In genomic region chr12:105053116-105053572, GRCh38 we compare ENCODE assay signal across 8 cellular contexts. TPM values are rescaled to one million over a fixed set of nuclear protein-coding genes. Genes with fewer than 3 reads are reported as not detected.
DNase-seq lines count a peak whose midpoint lies in the region; ATAC-seq and TF ChIP-seq lines count a peak whose summit lies in the region.

No MANE protein-coding gene starts in this region.

- H3K4me1 Mint-ChIP-seq in activated T-cell treated with anti-CD3 and anti-CD28 coated beads, Interleukin-2, amount 50 U/mL, for 72 hours (ENCODE audit: low read depth): no peaks in the 10 kb centered on the region

- peaks cover 10 to 15% of the 10 kb centered on the region in 2 donors for H3K36me3 Mint-ChIP-seq in activated T-cell treated with anti-CD3 and anti-CD28 coated beads, Interleukin-2, amount 50 U/mL, for 72 hours (ENCODE audit: insufficient read depth in 2 of 2)

- peaks cover 18% of the 10 kb centered on the region for H3K27me3 Mint-ChIP-seq in activated T-cell treated with anti-CD3 and anti-CD28 coated beads, Interleukin-2, amount 50 U/mL, for 72 hours (ENCODE audit: low read depth)

- ATAC-seq in GM19035 (IDR thresholded peaks at IDR 0.05; ENCODE audit: unreplicated experiment): peak; percentile 64
- peak; percentile 76 to 89 for ATAC-seq in activated T-cell treated with anti-CD3 and anti-CD28 coated beads, Interleukin-2, amount 50 U/mL, for 72 hours (replicated peaks in 1 of 2)

- peaks cover 8 to 15% of the 10 kb centered on the region in 2 donors for H3K9me3 Mint-ChIP-seq in activated T-cell treated with anti-CD3 and anti-CD28 coated beads, Interleukin-2, amount 50 U/mL, for 72 hours

- H3K4me3 Mint-ChIP-seq in activated T-cell treated with anti-CD3 and anti-CD28 coated beads, Interleukin-2, amount 50 U/mL, for 72 hours: no peak overlapping the region

- no peak overlapping the region for H3K4me3 ChIP-seq in fibroblast of the aortic adventitia (ENCODE audit: low read depth, low read length)

- peak; percentile 87 for TF ChIP-seq CTCF in fibroblast of the aortic adventitia (IDR thresholded peaks at IDR 0.05; ENCODE audit: insufficient read depth, low read length)

- peak; percentile 60 for DNase-seq in AG08395 (ENCODE audit: low spot score)
- peak; percentile 84 for DNase-seq in LoVo (ENCODE audit: low spot score)
- peak; percentile 73 for DNase-seq in RPMI8226
- peak; percentile 68 to 76 for DNase-seq in activated T-cell treated with anti-CD3 and anti-CD28 coated beads, Interleukin-2, amount 50 U/mL, for 72 hours
- peak; percentile 86 for DNase-seq in fibroblast of the aortic adventitia (ENCODE audit: low read depth)
- DNase-seq in non-pigmented ciliary epithelial cell (ENCODE audit: low read depth): peak; percentile 24
- peak; percentile 96 for DNase-seq in superior temporal gyrus (ENCODE audit: extremely low spot score)

- H3K27ac Mint-ChIP-seq in activated T-cell treated with anti-CD3 and anti-CD28 coated beads, Interleukin-2, amount 50 U/mL, for 72 hours: no peak overlapping the region

RNA-seq across cellular contexts. Expression of gene ALDH1L2, which starts 31.1 kb away (rescaled TPM):
- total RNA-seq in activated T-cell treated with anti-CD3 and anti-CD28 coated beads, Interleukin-2, amount 50 U/mL, for 72 hours: 10 to 100 TPM; 11.1 to 16.1 TPM
- total RNA-seq in fibroblast of the aortic adventitia (ENCODE audit: low replicate concordance): 41.5 and 79.1 TPM in 2 replicates

RNA-seq across cellular contexts. Expression of gene WASHC4, which starts 54.4 kb away (rescaled TPM):
- total RNA-seq in activated T-cell treated with anti-CD3 and anti-CD28 coated beads, Interleukin-2, amount 50 U/mL, for 72 hours: 10 to 100 TPM; 39.5 to 40.0 TPM
- 75.6 and 102 TPM in 2 replicates for total RNA-seq in fibroblast of the aortic adventitia (ENCODE audit: low replicate concordance)

Comparison
In these comparisons a context has a peak if more than half of its experiments do, and no peak if none do; other contexts are left out.
1. DNase-seq: peak in every context shown above with its lines; median percentile 96 in superior temporal gyrus; 86 in fibroblast of the aortic adventitia; 84 in LoVo; 73 in RPMI8226; 72 in activated T-cell treated with anti-CD3 and anti-CD28 coated beads, Interleukin-2, amount 50 U/mL, for 72 hours; 60 in AG08395; 24 in non-pigmented ciliary epithelial cell.